In genomic region chr21:25607812-25608737, GRCh38 we compare ENCODE assay signal across 1 cellular context.
TF ChIP-seq lines count a peak whose summit lies in the region.

No MANE protein-coding gene starts in this region.

TF ChIP-seq in HepG2, 621 proteins besides CTCF, POLR2A, EP300 and RAD21 (continued from another document):
- TF ChIP-seq ZBED4 (CRISPR knock-in tag; IDR thresholded peaks at IDR 0.05; ENCODE audit: borderline replicate concordance) (0 out of 2 replicates have a peak, but pooled peaks have one; percentile 27), THAP11 (CRISPR knock-in tag; IDR thresholded peaks at IDR 0.05) (0 out of 2 replicates have a peak, but pooled peaks have one; percentile 19), ZNF34 (CRISPR knock-in tag; IDR thresholded peaks at IDR 0.05; ENCODE audit: borderline replicate concordance) (0 out of 2 replicates have a peak, but pooled peaks have one; percentile 3), RNF219 (CRISPR knock-in tag; IDR thresholded peaks at IDR 0.05) (no peak), CBFB (CRISPR knock-in tag; IDR thresholded peaks at IDR 0.05) (no peak), ZNF331 (CRISPR knock-in tag; IDR thresholded peaks at IDR 0.05) (peak; percentile 40; the same call in 1 of the 2 replicates), ZBTB33 (CRISPR knock-in tag; IDR thresholded peaks at IDR 0.05) (peak; percentile 34; the same call in 1 of the 2 replicates), SMAD3 (CRISPR knock-in tag; IDR thresholded peaks at IDR 0.05) (no peak), SALL1 (CRISPR knock-in tag; IDR thresholded peaks at IDR 0.05) (peak; percentile 29; the same call in 1 of the 2 replicates), MAFK (conservative IDR thresholded peaks at IDR 0.05 in 1 of 2, IDR thresholded peaks at IDR 0.05 in 1 of 2; ENCODE audit: low read length in 2 of 2) (no peak), KDM2A (CRISPR knock-in tag; IDR thresholded peaks at IDR 0.05; ENCODE audit: borderline replicate concordance, low read depth) (peak; percentile 59; the same call in 1 of the 2 replicates), SAP130 (CRISPR knock-in tag; IDR thresholded peaks at IDR 0.05; ENCODE audit: low read depth) (peak; percentile 32; the same call in 1 of the 2 replicates), DMAP1 (CRISPR knock-in tag; IDR thresholded peaks at IDR 0.05) (no peak), ZNF225 (CRISPR knock-in tag; IDR thresholded peaks at IDR 0.05) (no peak), ZNF24 (IDR thresholded peaks at IDR 0.05) (peak; percentile 92), TBX3 (IDR thresholded peaks at IDR 0.05; ENCODE audit: borderline replicate concordance) (no peak), ONECUT2 (CRISPR knock-in tag; IDR thresholded peaks at IDR 0.05) (0 out of 2 replicates have a peak, but pooled peaks have one; percentile 35), ZNF530 (CRISPR knock-in tag; IDR thresholded peaks at IDR 0.05; ENCODE audit: low read depth) (no peak), ZFP90 (CRISPR knock-in tag; IDR thresholded peaks at IDR 0.05; ENCODE audit: borderline replicate concordance) (no peak), SMC3 (IDR thresholded peaks at IDR 0.05; ENCODE audit: low read length) (peak; percentile 86), TEAD3 (CRISPR knock-in tag; optimal IDR thresholded peaks at IDR 0.05; ENCODE audit: borderline replicate concordance) (peak; percentile 56), STAG1 (CRISPR knock-in tag; IDR thresholded peaks at IDR 0.05) (peak; percentile 94), GATAD1 (CRISPR knock-in tag; IDR thresholded peaks at IDR 0.05) (0 out of 2 replicates have a peak, but pooled peaks have one; percentile 46), TEF (CRISPR knock-in tag; IDR thresholded peaks at IDR 0.05) (no peak), PHB2 (IDR thresholded peaks at IDR 0.05; ENCODE audit: partially characterized antibody) (no peak), HMGXB4 (CRISPR knock-in tag; IDR thresholded peaks at IDR 0.05; ENCODE audit: borderline replicate concordance in 1 of 2, low read depth in 1 of 2) (0 out of 4 replicates have a peak, but pooled peaks of 1 of the 2 experiments have one; percentile 35)
- TF ChIP-seq, protein P1, sequence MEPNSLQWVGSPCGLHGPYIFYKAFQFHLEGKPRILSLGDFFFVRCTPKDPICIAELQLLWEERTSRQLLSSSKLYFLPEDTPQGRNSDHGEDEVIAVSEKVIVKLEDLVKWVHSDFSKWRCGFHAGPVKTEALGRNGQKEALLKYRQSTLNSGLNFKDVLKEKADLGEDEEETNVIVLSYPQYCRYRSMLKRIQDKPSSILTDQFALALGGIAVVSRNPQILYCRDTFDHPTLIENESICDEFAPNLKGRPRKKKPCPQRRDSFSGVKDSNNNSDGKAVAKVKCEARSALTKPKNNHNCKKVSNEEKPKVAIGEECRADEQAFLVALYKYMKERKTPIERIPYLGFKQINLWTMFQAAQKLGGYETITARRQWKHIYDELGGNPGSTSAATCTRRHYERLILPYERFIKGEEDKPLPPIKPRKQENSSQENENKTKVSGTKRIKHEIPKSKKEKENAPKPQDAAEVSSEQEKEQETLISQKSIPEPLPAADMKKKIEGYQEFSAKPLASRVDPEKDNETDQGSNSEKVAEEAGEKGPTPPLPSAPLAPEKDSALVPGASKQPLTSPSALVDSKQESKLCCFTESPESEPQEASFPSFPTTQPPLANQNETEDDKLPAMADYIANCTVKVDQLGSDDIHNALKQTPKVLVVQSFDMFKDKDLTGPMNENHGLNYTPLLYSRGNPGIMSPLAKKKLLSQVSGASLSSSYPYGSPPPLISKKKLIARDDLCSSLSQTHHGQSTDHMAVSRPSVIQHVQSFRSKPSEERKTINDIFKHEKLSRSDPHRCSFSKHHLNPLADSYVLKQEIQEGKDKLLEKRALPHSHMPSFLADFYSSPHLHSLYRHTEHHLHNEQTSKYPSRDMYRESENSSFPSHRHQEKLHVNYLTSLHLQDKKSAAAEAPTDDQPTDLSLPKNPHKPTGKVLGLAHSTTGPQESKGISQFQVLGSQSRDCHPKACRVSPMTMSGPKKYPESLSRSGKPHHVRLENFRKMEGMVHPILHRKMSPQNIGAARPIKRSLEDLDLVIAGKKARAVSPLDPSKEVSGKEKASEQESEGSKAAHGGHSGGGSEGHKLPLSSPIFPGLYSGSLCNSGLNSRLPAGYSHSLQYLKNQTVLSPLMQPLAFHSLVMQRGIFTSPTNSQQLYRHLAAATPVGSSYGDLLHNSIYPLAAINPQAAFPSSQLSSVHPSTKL (CRISPR knock-in tag; IDR thresholded peaks at IDR 0.05), result peak; percentile 31; the same call in 1 of the 2 replicates
- TF ChIP-seq, protein P2, sequence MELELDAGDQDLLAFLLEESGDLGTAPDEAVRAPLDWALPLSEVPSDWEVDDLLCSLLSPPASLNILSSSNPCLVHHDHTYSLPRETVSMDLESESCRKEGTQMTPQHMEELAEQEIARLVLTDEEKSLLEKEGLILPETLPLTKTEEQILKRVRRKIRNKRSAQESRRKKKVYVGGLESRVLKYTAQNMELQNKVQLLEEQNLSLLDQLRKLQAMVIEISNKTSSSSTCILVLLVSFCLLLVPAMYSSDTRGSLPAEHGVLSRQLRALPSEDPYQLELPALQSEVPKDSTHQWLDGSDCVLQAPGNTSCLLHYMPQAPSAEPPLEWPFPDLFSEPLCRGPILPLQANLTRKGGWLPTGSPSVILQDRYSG (CRISPR knock-in tag; IDR thresholded peaks at IDR 0.05), result no peak
